ENCODE assay signal across 24 cellular contexts in genomic region chrX:129585143-129585542, GRCh38.
"Had no signal": no experiment of that assay in that cellular context is flagged by ENCODE, and none has a peak within 500 bp of the region (broad histone marks: within the 10 kb centered on the region; RNA-seq: fewer than 3 reads in every experiment).

No MANE protein-coding gene starts in this region.

- H3K4me2 ChIP-seq: neural progenitor cell had no signal

- H3K9ac ChIP-seq: neural progenitor cell, parathyroid adenoma had no signal

- H3K27me3 ChIP-seq: gastrocnemius medialis, neural progenitor cell, sigmoid colon, thyroid gland had no signal

- FAIRE-seq: endometrium, islet of Langerhans, urothelium cell line had no signal

- ATAC-seq: esophagus mucosa, gastrocnemius medialis, left lobe of liver, lower lobe of right lung, natural killer cell had no signal

- H3K36me3 ChIP-seq: neural progenitor cell, prostate gland had no signal

- H2AFZ ChIP-seq: neural progenitor cell, parathyroid adenoma had no signal

- DNase-seq: central memory CD4-positive, alpha-beta T cell; cortex of kidney; dorsolateral prefrontal cortex; effector memory CD4-positive, alpha-beta T cell; gastrocnemius medialis; glutamatergic neuron; hippocampal formation; kidney glomerular epithelial cell; lower lobe of right lung; natural killer cell; nucleus accumbens; sigmoid colon; stimulated activated CD4-positive, alpha-beta T cell treated with anti-CD3 and anti-CD28 coated beads, Interleukin-12 subunit alpha, Interleukin-12 subunit beta, amount 100 ng/mL, for 4 hours; stimulated activated naive CD4-positive, alpha-beta T cell; thyroid gland had no signal

- H3K4me1 ChIP-seq: gastrocnemius medialis, lower lobe of right lung, neural progenitor cell, parathyroid adenoma, prostate gland, thyroid gland had no signal

- H3K27ac ChIP-seq: dorsolateral prefrontal cortex, gastrocnemius medialis, lower lobe of right lung, neural progenitor cell, parathyroid adenoma, prostate gland, skin epidermis, thyroid gland had no signal

- H3K9me3 ChIP-seq: gastrocnemius medialis, lower lobe of right lung, prostate gland, sigmoid colon, thyroid gland had no signal

- H3K79me2 ChIP-seq: parathyroid adenoma had no signal

- H3K4me3 ChIP-seq: dorsolateral prefrontal cortex, gastrocnemius medialis, lower lobe of right lung, neural progenitor cell, prostate gland, sigmoid colon, skin epidermis, thyroid gland had no signal
